2 cellular contexts compared by ENCODE assay signal in genomic region chr22:42130639-42131431, GRCh38. TPM values are rescaled to one million over a fixed set of nuclear protein-coding genes. Genes with fewer than 3 reads are reported as not detected.
"Had no signal": no experiment of that assay in that cellular context is flagged by ENCODE, and none has a peak within 500 bp of the region (broad histone marks: within the 10 kb centered on the region; RNA-seq: fewer than 3 reads in every experiment).

TSS of gene CYP2D6 (minus strand) at chr22:42130810. CDS start at chr22:42130791, 19 bp downstream.

RNA-seq across cellular contexts. Expression of gene CYP2D6, which starts in this region (rescaled TPM):
- total RNA-seq: thoracic aorta had no signal
- polyA plus RNA-seq: immature natural killer cell had no signal
